Comparison of ENCODE assay signal across 9 cellular contexts in genomic region chr1:43147625-43148319, GRCh38. TPM values are rescaled to one million over a fixed set of nuclear protein-coding genes. Genes with fewer than 3 reads are reported as not detected.
DNase-seq lines count a peak whose midpoint lies in the region; ATAC-seq and TF ChIP-seq lines count a peak whose summit lies in the region.
"Had no signal": no experiment of that assay in that cellular context is flagged by ENCODE, and none has a peak within 500 bp of the region (broad histone marks: within the 10 kb centered on the region; RNA-seq: fewer than 3 reads in every experiment).

No MANE protein-coding gene starts in this region.

- no peak for TF ChIP-seq POLR2A in esophagus squamous epithelium (IDR thresholded peaks at IDR 0.05)

- H3K36me3 ChIP-seq in esophagus squamous epithelium: no peaks in the 10 kb centered on the region

- H3K27ac Mint-ChIP-seq in stimulated activated naive CD8-positive, alpha-beta T cell treated with anti-CD3 and anti-CD28 coated beads, Interleukin-15, Interleukin-2, amounts not matched to agents 100 ng/mL and 50 ng/mL, for 24 hours: no peak overlapping the region
- H3K27ac Mint-ChIP-seq: T-helper 1 cell treated with Interleukin-12 subunit alpha and Interleukin-12 subunit beta and Interleukin-4 antibody, amounts not matched to agents 30 μg/mL and 1 μg/mL, for 36 hours had no signal

- H3K4me3 ChIP-seq in esophagus squamous epithelium: peak overlapping the region; percentile 8 to 58 (median 42)

- peak overlapping the region; percentile 21 for H3K4me3 Mint-ChIP-seq in stimulated activated naive CD8-positive, alpha-beta T cell treated with anti-CD3 and anti-CD28 coated beads, Interleukin-15, Interleukin-2, amounts not matched to agents 100 ng/mL and 50 ng/mL, for 24 hours
- H3K4me3 Mint-ChIP-seq: T-helper 1 cell treated with Interleukin-12 subunit alpha and Interleukin-12 subunit beta and Interleukin-4 antibody, amounts not matched to agents 30 μg/mL and 1 μg/mL, for 36 hours had no signal

- peaks cover 0 to 67% (median 0%) of the 10 kb centered on the region in 4 donors for H3K27me3 ChIP-seq in esophagus squamous epithelium

- TF ChIP-seq CTCF in GM10248 (IDR thresholded peaks at IDR 0.05; ENCODE audit: control extremely low read depth, extremely low read depth, low read depth, missing control alignments) (no peak), esophagus squamous epithelium (IDR thresholded peaks at IDR 0.05) (no peak)

- peaks cover 0 to 21% (median 11%) of the 10 kb centered on the region in 3 donors for H3K4me1 ChIP-seq in esophagus squamous epithelium

- CTCF ChIA-PET in GM10248 (lab: Yijun Ruan, JAX): no interaction called here

- whole genome bisulfite sequencing in esophagus squamous epithelium, 2 donors: 9 to 13% methylated on average over 30 to 32 of the region's 47 CpGs

- ATAC-seq in GM18519 (IDR thresholded peaks at IDR 0.05; ENCODE audit: low FRiP score, unreplicated experiment) (no peak), HG03571 (IDR thresholded peaks at IDR 0.05; ENCODE audit: unreplicated experiment) (no peak)

- peak overlapping the region in 1 of 4 donors; percentile 9 for H3K27ac ChIP-seq in esophagus squamous epithelium

- intact Hi-C loops in esophagus squamous epithelium (cut with DNase I): no loop called here

- DNase-seq in GM10248 (ENCODE audit: extremely low spot score): peak; percentile 39
- peak; percentile 94 for DNase-seq in NCI-H2171 treated with DMSO at 0.1 percent for 48 hours (lab: John Stamatoyannopoulos, UW)
- DNase-seq in activated CD8-positive, alpha-beta memory T cell treated with anti-CD3 and anti-CD28 coated beads for 24 hours: peak; percentile 71
- no peak for DNase-seq in esophagus squamous epithelium (lab: John Stamatoyannopoulos, UW)
- peak; percentile 47 for DNase-seq in mucosa of gallbladder (ENCODE audit: low spot score)

- POLR2A ChIA-PET in GM10248 (lab: Yijun Ruan, JAX): no interaction called here

- peaks cover 78% of the 10 kb centered on the region for H3K27me3 Mint-ChIP-seq in stimulated activated naive CD8-positive, alpha-beta T cell treated with anti-CD3 and anti-CD28 coated beads, Interleukin-15, Interleukin-2, amounts not matched to agents 100 ng/mL and 50 ng/mL, for 24 hours

- H3K9me3 Mint-ChIP-seq in stimulated activated naive CD8-positive, alpha-beta T cell treated with anti-CD3 and anti-CD28 coated beads, Interleukin-15, Interleukin-2, amounts not matched to agents 100 ng/mL and 50 ng/mL, for 24 hours: no peaks in the 10 kb centered on the region
- H3K9me3 Mint-ChIP-seq: T-helper 1 cell treated with Interleukin-12 subunit alpha and Interleukin-12 subunit beta and Interleukin-4 antibody, amounts not matched to agents 30 μg/mL and 1 μg/mL, for 36 hours had no signal

- H3K36me3 Mint-ChIP-seq in stimulated activated naive CD8-positive, alpha-beta T cell treated with anti-CD3 and anti-CD28 coated beads, Interleukin-15, Interleukin-2, amounts not matched to agents 100 ng/mL and 50 ng/mL, for 24 hours (ENCODE audit: low read depth): no peaks in the 10 kb centered on the region

- H3K4me1 Mint-ChIP-seq in stimulated activated naive CD8-positive, alpha-beta T cell treated with anti-CD3 and anti-CD28 coated beads, Interleukin-15, Interleukin-2, amounts not matched to agents 100 ng/mL and 50 ng/mL, for 24 hours (ENCODE audit: low read depth): no peaks in the 10 kb centered on the region

- H3K9me3 ChIP-seq in esophagus squamous epithelium: no peaks in the 10 kb centered on the region

RNA-seq across cellular contexts. Expression of gene EBNA1BP2, which starts 24.3 kb away (rescaled TPM):
- total RNA-seq in esophagus squamous epithelium (10 to 100 TPM; 44.4 to 99.3 (median 60.7) TPM), mucosa of gallbladder (31.9 TPM)

RNA-seq across cellular contexts. Expression of gene CFAP57, which starts 24.4 kb away (rescaled TPM):
- total RNA-seq in esophagus squamous epithelium (not detected), mucosa of gallbladder (0.75 TPM)
